Comparison of ENCODE assay signal across 10 cellular contexts in genomic region chr3:48551651-48552050, GRCh38. TPM values are rescaled to one million over a fixed set of nuclear protein-coding genes. Genes with fewer than 3 reads are reported as not detected.
"Had no signal": no experiment of that assay in that cellular context is flagged by ENCODE, and none has a peak within 500 bp of the region (broad histone marks: within the 10 kb centered on the region; RNA-seq: fewer than 3 reads in every experiment).

No MANE protein-coding gene starts in this region.

RNA-seq across cellular contexts. Expression of gene UCN2, which starts 11.9 kb away (rescaled TPM):
- total RNA-seq: left colon; mesenteric fat pad; natural killer cell treated with Interleukin-12 subunit alpha and Interleukin-12 subunit beta and Interleukin-15 and Interleukin-18, amount 100 ng/mL, for 72 hours; posterior vena cava; right atrium auricular region; right lobe of liver; skeletal muscle tissue; thyroid gland had no signal
- polyA plus RNA-seq: liver; naive thymus-derived CD4-positive, alpha-beta T cell had no signal

RNA-seq across cellular contexts. Expression of gene COL7A1, which starts 43.5 kb away (rescaled TPM):
- polyA plus RNA-seq: naive thymus-derived CD4-positive, alpha-beta T cell had no signal
